11 cellular contexts compared by ENCODE assay signal in genomic region chr1:212668477-212668876, GRCh38. TPM values are rescaled to one million over a fixed set of nuclear protein-coding genes. Genes with fewer than 3 reads are reported as not detected.
DNase-seq lines count a peak whose midpoint lies in the region; ATAC-seq and TF ChIP-seq lines count a peak whose summit lies in the region.
"Had no signal": no experiment of that assay in that cellular context is flagged by ENCODE, and none has a peak within 500 bp of the region (broad histone marks: within the 10 kb centered on the region; RNA-seq: fewer than 3 reads in every experiment).

No MANE protein-coding gene starts in this region.

- H3K4me3 Mint-ChIP-seq in stimulated activated naive B cell treated with anti-CD40 and anti-IgM and Interleukin-4, amounts not matched to agents 10 μg/mL and 1 μg/mL and 100 μg/mL, for 72 hours, result peak overlapping the region in 1 of 2 donors; percentile 22

- H3K4me1 Mint-ChIP-seq in stimulated activated naive B cell treated with anti-CD40 and anti-IgM and Interleukin-4, amounts not matched to agents 10 μg/mL and 1 μg/mL and 100 μg/mL, for 72 hours, result peaks cover 46 to 78% of the 10 kb centered on the region in 2 donors

- H3K4me2 ChIP-seq in PC-3 (ENCODE audit: low read length) (peak overlapping the region; percentile 70), OCI-LY7 (ENCODE audit: low read length) (no peak overlapping the region)

- DNase-seq in PC-3 (no peak), breast epithelium (ENCODE audit: low spot score in 2 of 2) (no peak), pons (ENCODE audit: low spot score) (no peak), OCI-LY7 (ENCODE audit: low spot score) (no peak)
- no peak for DNase-seq in stimulated activated naive B cell treated with anti-CD40 and anti-IgM and Interleukin-4, amounts not matched to agents 10 μg/mL and 1 μg/mL and 100 μg/mL, for 72 hours
- DNase-seq in activated CD4-positive, alpha-beta T cell treated with anti-CD3 and anti-CD28 coated beads for 48 hours, result no peak
- DNase-seq: effector CD4-positive, alpha-beta T cell; NCI-H1436 treated with DMSO at 0.1 percent for 48 hours; NCI-H526 treated with DMSO at 0.1 percent for 48 hours had no signal

- H3K36me3 ChIP-seq in PC-3 (ENCODE audit: low read depth, low read length) (no peaks in the 10 kb centered on the region), breast epithelium (no peaks in the 10 kb centered on the region), mesodermal cell (ENCODE audit: control insufficient read depth, insufficient read depth, low read length) (no peaks in the 10 kb centered on the region), OCI-LY7 (ENCODE audit: insufficient read depth, low read length) (no peaks in the 10 kb centered on the region)

- POLR2A ChIA-PET in PC-3 (lab: Charles Lee; ENCODE audit: unreplicated experiment) (interaction anchor here (0.7 to 1.2 kb wide), 2 partner anchors 50 to 72 kb away, joined by 3 to 5 read pairs; no protein-coding TSS in a partner anchor), OCI-LY7 (lab: Charles Lee) (interaction anchor here (0.6 to 1.0 kb wide), 7 partner anchors 30 to 969 kb away, joined by 3 to 8 read pairs (median 3); partner anchors contain the start of genes NSL1 and TATDN3)

- no peak overlapping the region for H3K4me3 ChIP-seq in PC-3 (ENCODE audit: low read length)
- H3K4me3 ChIP-seq in breast epithelium, result no peak overlapping the region
- no peak overlapping the region for H3K4me3 ChIP-seq in mesodermal cell (ENCODE audit: extremely low read depth, insufficient read depth, low read length, poor library complexity, severe bottlenecking)
- H3K4me3 ChIP-seq in OCI-LY7 (ENCODE audit: low read depth, low read length, poor library complexity, severe bottlenecking), result no peak overlapping the region

- H3K27me3 ChIP-seq in PC-3 (ENCODE audit: low read length), result no peaks in the 10 kb centered on the region
- no peaks in the 10 kb centered on the region for H3K27me3 ChIP-seq in breast epithelium

- peak overlapping the region; percentile 65 for H3K27ac Mint-ChIP-seq in stimulated activated naive B cell treated with anti-CD40 and anti-IgM and Interleukin-4, amounts not matched to agents 10 μg/mL and 1 μg/mL and 100 μg/mL, for 72 hours

- CTCF ChIA-PET in PC-3 (lab: Charles Lee) (interaction anchor here (0.7 kb wide), 1 partner anchor 191 kb away, joined by 3 read pairs; no protein-coding TSS in a partner anchor), OCI-LY7 (lab: Charles Lee; ENCODE audit: unreplicated experiment) (interaction anchor here (0.9 kb wide), 1 partner anchor 12 kb away, joined by 3 read pairs; no protein-coding TSS in a partner anchor)

- H3K9me2 ChIP-seq in PC-3 (replicated peaks; ENCODE audit: low read length) (no peaks in the 10 kb centered on the region), OCI-LY7 (ENCODE audit: insufficient read depth, low read length) (no peaks in the 10 kb centered on the region)

- no TSS peak for BruUV-seq in PC-3 (replicated peaks; lab: Mats Ljungman, UMichigan)
- no TSS peak for BruUV-seq in OCI-LY7 (replicated peaks; lab: Mats Ljungman, UMichigan)

- H3K9me3 ChIP-seq in PC-3 (ENCODE audit: low read length) (no peaks in the 10 kb centered on the region), breast epithelium (no peaks in the 10 kb centered on the region), mesodermal cell (ENCODE audit: control insufficient read depth, low read length) (no peaks in the 10 kb centered on the region), OCI-LY7 (ENCODE audit: low read length) (no peaks in the 10 kb centered on the region)

- peaks cover 0 to 2% of the 10 kb centered on the region in 2 donors for H3K36me3 Mint-ChIP-seq in stimulated activated naive B cell treated with anti-CD40 and anti-IgM and Interleukin-4, amounts not matched to agents 10 μg/mL and 1 μg/mL and 100 μg/mL, for 72 hours

- no peaks in the 10 kb centered on the region for H3K9me3 Mint-ChIP-seq in stimulated activated naive B cell treated with anti-CD40 and anti-IgM and Interleukin-4, amounts not matched to agents 10 μg/mL and 1 μg/mL and 100 μg/mL, for 72 hours

- H3K27me3 Mint-ChIP-seq in stimulated activated naive B cell treated with anti-CD40 and anti-IgM and Interleukin-4, amounts not matched to agents 10 μg/mL and 1 μg/mL and 100 μg/mL, for 72 hours, result peaks cover 3 to 10% of the 10 kb centered on the region in 2 donors

- H3F3A ChIP-seq in PC-3 (ENCODE audit: low read length, unreplicated experiment), result no peaks in the 10 kb centered on the region

- intact Hi-C loops in PC-3 (cut with micrococcal nuclease) (loop anchor here (5.0 kb wide), 1 partner anchor 189 kb away; the partner anchor contains the start of gene FLVCR1), breast epithelium (cut with DNase I; ENCODE audit: low total_unique reads) (no loop called here), OCI-LY7 (cut with micrococcal nuclease; ENCODE audit: unreplicated experiment) (loop anchor here (5.0 kb wide), 2 partner anchors 61 to 94 kb away; partner anchors contain the start of gene ATF3)

- peak overlapping the region; percentile 49 for H3K9ac ChIP-seq in PC-3 (ENCODE audit: low read length)

- 89 to 100% methylated on average over 2 to 5 of the region's 5 CpGs for WGBS in mesodermal cell (ENCODE audit: insufficient coverage in 2 of 2), 2 experiments

- TF ChIP-seq POLR2A in breast epithelium (IDR thresholded peaks at IDR 0.05), result no peak

- no peaks in the 10 kb centered on the region for H3K79me2 ChIP-seq in PC-3 (ENCODE audit: low read length)
- no peaks in the 10 kb centered on the region for H3K79me2 ChIP-seq in OCI-LY7 (ENCODE audit: insufficient read depth, low read depth, low read length)

- ATAC-seq in PC-3 (no peak), GM18909 (IDR thresholded peaks at IDR 0.05; ENCODE audit: poor library complexity, unreplicated experiment) (no peak)
- no peak for ATAC-seq in stimulated activated naive B cell treated with anti-CD40 and anti-IgM and Interleukin-4, amounts not matched to agents 10 μg/mL and 1 μg/mL and 100 μg/mL, for 72 hours (replicated peaks)

- H3K27ac ChIP-seq in PC-3 (ENCODE audit: low read length), result peak overlapping the region; percentile 84
- H3K27ac ChIP-seq in breast epithelium, result peak overlapping the region; percentile 73 to 95
- H3K27ac ChIP-seq in mesodermal cell (ENCODE audit: low read depth, low read length, severe bottlenecking), result peak overlapping the region; percentile 98
- no peak overlapping the region for H3K27ac ChIP-seq in OCI-LY7 (ENCODE audit: low read depth, low read length, poor library complexity, severe bottlenecking)

- H3K4me1 ChIP-seq in PC-3 (ENCODE audit: insufficient read depth, low read length) (peaks cover 47% of the 10 kb centered on the region), breast epithelium (no peaks in the 10 kb centered on the region), mesodermal cell (ENCODE audit: control insufficient read depth, insufficient read depth, low read length, poor library complexity, severe bottlenecking) (peaks cover 31% of the 10 kb centered on the region), OCI-LY7 (ENCODE audit: insufficient read depth, low read length, poor library complexity, severe bottlenecking) (peaks cover 17% of the 10 kb centered on the region)

- H4K20me1 ChIP-seq in PC-3 (ENCODE audit: low read length), result no peaks in the 10 kb centered on the region
- H4K20me1 ChIP-seq in OCI-LY7 (ENCODE audit: insufficient read depth, low read length), result no peaks in the 10 kb centered on the region

- no peak overlapping the region for H2AFZ ChIP-seq in PC-3 (ENCODE audit: low read length)
- H2AFZ ChIP-seq in OCI-LY7 (ENCODE audit: low read length), result no peak overlapping the region

- TF ChIP-seq CTCF in PC-3 (conservative IDR thresholded peaks at IDR 0.05; ENCODE audit: low read depth, low read length) (no peak), breast epithelium (IDR thresholded peaks at IDR 0.05) (no peak), OCI-LY7 (conservative IDR thresholded peaks at IDR 0.05; ENCODE audit: low read length) (no peak)

RNA-seq across cellular contexts. Expression of gene BATF3, which starts 31.2 kb away (rescaled TPM):
- 4.3 and 5.5 TPM in 2 replicates for total RNA-seq in PC-3 (2014; rRNA removed)
- 1 to 10 TPM; 1.0 to 7.5 (median 1.9) TPM for total RNA-seq in breast epithelium
- 4.3 TPM for polyA plus RNA-seq in mesodermal cell (2013, experiment 1 of 2)
- polyA plus RNA-seq in mesodermal cell (2013, experiment 2 of 2), result 3.1 TPM
- total RNA-seq in OCI-LY7 (2014; rRNA removed; shearing (Covaris generic)), result 2.1 and 2.3 TPM in 2 replicates
- total RNA-seq in OCI-LY7 (2022), result 3.1 and 4.2 TPM in 2 replicates

RNA-seq across cellular contexts. Expression of gene ATF3, which starts 59.9 kb away (rescaled TPM):
- total RNA-seq in PC-3 (2014; rRNA removed), result 275 and 335 TPM in 2 replicates
- total RNA-seq in breast epithelium, result 10 to 100 TPM in 2 of 3 donors, 1 to 10 TPM in 1; 6.7 to 90.9 (median 26.9) TPM
- polyA plus RNA-seq in mesodermal cell (2013, experiment 1 of 2), result 36.3 TPM
- 47.8 TPM for polyA plus RNA-seq in mesodermal cell (2013, experiment 2 of 2)
- total RNA-seq in OCI-LY7 (2014; rRNA removed; shearing (Covaris generic)), result 2.7 and 4.7 TPM in 2 replicates
- total RNA-seq in OCI-LY7 (2022), result 2.9 and 3.7 TPM in 2 replicates
